In genomic region chr1:181148636-181149035, GRCh38 we compare ENCODE assay signal across 17 cellular contexts.
DNase-seq lines count a peak whose midpoint lies in the region; ATAC-seq and TF ChIP-seq lines count a peak whose summit lies in the region.
"Had no signal": no experiment of that assay in that cellular context is flagged by ENCODE, and none has a peak within 500 bp of the region (broad histone marks: within the 10 kb centered on the region; RNA-seq: fewer than 3 reads in every experiment).

No MANE protein-coding gene starts in this region.

- H3K9me3 ChIP-seq in mammary epithelial cell (replicated peaks; ENCODE audit: insufficient read depth, low read length) (no peaks in the 10 kb centered on the region), psoas muscle (no peaks in the 10 kb centered on the region), colonic mucosa (no peaks in the 10 kb centered on the region)
- H3K9me3 ChIP-seq: Caco-2, gastroesophageal sphincter had no signal

- H3K4me1 ChIP-seq in mammary epithelial cell (ENCODE audit: insufficient read depth, low read length) (peaks cover 12% of the 10 kb centered on the region), psoas muscle (peaks cover 53% of the 10 kb centered on the region), colonic mucosa (no peaks in the 10 kb centered on the region)
- H3K4me1 ChIP-seq: Caco-2 had no signal

- H2AFZ ChIP-seq in mammary epithelial cell (ENCODE audit: low read depth, low read length): peak overlapping the region; percentile 35
- H2AFZ ChIP-seq: GM23248 had no signal

- peaks cover 57% of the 10 kb centered on the region for H3K4me1 Mint-ChIP-seq in activated T-cell treated with anti-CD3 and anti-CD28 coated beads, Interleukin-2, amount 50 U/mL, for 24 hours (ENCODE audit: low read depth)

- intact Hi-C loops in mammary epithelial cell (cut with micrococcal nuclease): loop anchor here (10.0 kb wide), 1 partner anchor 514 kb away; the partner anchor contains the start of gene XPR1
- intact Hi-C loops in psoas muscle (cut with DNase I): no loop called here
- intact Hi-C loops in colonic mucosa (cut with DNase I): loop anchor here (10.0 kb wide), 1 partner anchor 194 kb away; no protein-coding TSS in a partner anchor

- CTCF ChIA-PET in mammary epithelial cell (lab: Charles Lee; ENCODE audit: low non-redundant PET): no interaction called here

- H3K36me3 ChIP-seq in mammary epithelial cell (ENCODE audit: insufficient read depth, low read length) (no peaks in the 10 kb centered on the region), psoas muscle (ENCODE audit: insufficient read depth in 1 of 2, low read depth in 1 of 2) (no peaks in the 10 kb centered on the region), colonic mucosa (no peaks in the 10 kb centered on the region)
- H3K36me3 ChIP-seq: gastroesophageal sphincter had no signal

- dilution Hi-C loops in mammary epithelial cell (cut with HindIII; ENCODE audit: low sequenced_read_pairs): no loop called here

- H4K20me1 ChIP-seq in mammary epithelial cell (ENCODE audit: insufficient read depth, low read length): no peaks in the 10 kb centered on the region

- no peak for ATAC-seq in psoas muscle
- no peak for ATAC-seq in HG03095 (IDR thresholded peaks at IDR 0.05; ENCODE audit: unreplicated experiment)
- ATAC-seq: gastroesophageal sphincter had no signal

- in situ Hi-C loops in mammary epithelial cell (cut with MboI; ENCODE audit: low sequenced_read_pairs in 2 of 2): loop anchor here in 1 of 2 donors (25.0 kb wide), 1 partner anchor 511 kb away; the partner anchor contains the start of gene XPR1

- H3K4me3 ChIP-seq in HL-60 (replicated peaks; ENCODE audit: insufficient read depth, low read length): no peak overlapping the region
- no peak overlapping the region for H3K4me3 ChIP-seq in mammary epithelial cell (replicated peaks in 1 of 3; ENCODE audit: insufficient read depth in 1 of 3, low read depth in 2 of 3, low read length in 3 of 3)
- H3K4me3 ChIP-seq in psoas muscle: no peak overlapping the region
- no peak overlapping the region for H3K4me3 ChIP-seq in colonic mucosa
- H3K4me3 ChIP-seq: gastroesophageal sphincter, GM23248 had no signal

- H3K27me3 ChIP-seq in HL-60 (ENCODE audit: insufficient read depth, poor library complexity, severe bottlenecking) (no peaks in the 10 kb centered on the region), mammary epithelial cell (ENCODE audit: insufficient read depth, low read length) (no peaks in the 10 kb centered on the region), psoas muscle (ENCODE audit: insufficient read depth in 3 of 3, low read length in 2 of 3) (no peaks in the 10 kb centered on the region), colonic mucosa (no peaks in the 10 kb centered on the region)
- H3K27me3 ChIP-seq: gastroesophageal sphincter had no signal

- no peaks in the 10 kb centered on the region for H3K79me2 ChIP-seq in mammary epithelial cell (ENCODE audit: insufficient read depth, low read length)

- no peak for TF ChIP-seq CTCF in HL-60 (IDR thresholded peaks at IDR 0.05; ENCODE audit: insufficient read depth, low read length)
- TF ChIP-seq CTCF in mammary epithelial cell (conservative IDR thresholded peaks at IDR 0.05 in 1 of 2, IDR thresholded peaks at IDR 0.05 in 1 of 2; ENCODE audit: extremely low read depth in 1 of 2, insufficient read depth in 1 of 2, low read depth in 1 of 2, low read length in 2 of 2): no peak
- no peak for TF ChIP-seq CTCF in psoas muscle (IDR thresholded peaks at IDR 0.05)
- TF ChIP-seq CTCF in colonic mucosa (IDR thresholded peaks at IDR 0.05): no peak

- H3K27ac ChIP-seq in HL-60 (replicated peaks): peak overlapping the region; percentile 62
- no peak overlapping the region for H3K27ac ChIP-seq in mammary epithelial cell (ENCODE audit: insufficient read depth, low read depth, low read length)
- peak overlapping the region; percentile 96 for H3K27ac ChIP-seq in psoas muscle
- no peak overlapping the region for H3K27ac ChIP-seq in colonic mucosa
- H3K27ac ChIP-seq: gastroesophageal sphincter, GM23248 had no signal

- H3K4me3 Mint-ChIP-seq in activated T-cell treated with anti-CD3 and anti-CD28 coated beads, Interleukin-2, amount 50 U/mL, for 24 hours: no peak overlapping the region
- H3K4me3 Mint-ChIP-seq: neural crest cell had no signal

- H3K27me3 Mint-ChIP-seq in activated T-cell treated with anti-CD3 and anti-CD28 coated beads, Interleukin-2, amount 50 U/mL, for 24 hours: no peaks in the 10 kb centered on the region
- H3K27me3 Mint-ChIP-seq: memory B cell, T-helper 17 cell had no signal

- peak overlapping the region; percentile 10 for H3K4me2 ChIP-seq in mammary epithelial cell (ENCODE audit: insufficient read depth, low read depth, low read length)

- WGBS in mammary epithelial cell (ENCODE audit: low coverage, missing lambda C conversion rate): 27% methylated on average over 3 of the region's 3 CpGs
- 53 to 78% (median 58%) methylated on average over 3 of the region's 3 CpGs for WGBS in psoas muscle, 3 donors

- no peaks in the 10 kb centered on the region for H3K9me3 Mint-ChIP-seq in activated T-cell treated with anti-CD3 and anti-CD28 coated beads, Interleukin-2, amount 50 U/mL, for 24 hours
- H3K9me3 Mint-ChIP-seq: memory B cell, neural crest cell had no signal

- no peak for DNase-seq in activated T-cell treated with anti-CD3 and anti-CD28 coated beads, Interleukin-2, amount 50 U/mL, for 24 hours
- no peak for DNase-seq in activated T-cell treated with anti-CD3 and anti-CD28 coated beads, Interleukin-2, amount 50 U/mL, for 1 hour
- DNase-seq in HL-60 (ENCODE audit: low read depth in 1 of 2, low spot score in 1 of 2) (no peak), mammary epithelial cell (peak; percentile 62), psoas muscle (no peak), colonic mucosa (no peak), NCI-H345 (lab: John Stamatoyannopoulos, UW) (no peak)
- DNase-seq: activated T-cell treated with anti-CD3 and anti-CD28 coated beads, Interleukin-2, amount 50 U/mL, for 48 hours; Caco-2; GM23248; NCI-H1417 treated with DMSO at 0.1 percent for 48 hours; stimulated activated CD4-positive, alpha-beta T cell treated with anti-CD3 and anti-CD28 coated beads, Interleukin-1b, Interleukin-23, amount 100 ng/mL, for 48 hours; T-helper 17 cell had no signal

- H3K36me3 Mint-ChIP-seq in activated T-cell treated with anti-CD3 and anti-CD28 coated beads, Interleukin-2, amount 50 U/mL, for 24 hours (ENCODE audit: low read depth): no peaks in the 10 kb centered on the region
- H3K36me3 Mint-ChIP-seq: memory B cell had no signal

- H3K27ac Mint-ChIP-seq in activated T-cell treated with anti-CD3 and anti-CD28 coated beads, Interleukin-2, amount 50 U/mL, for 24 hours: peak overlapping the region; percentile 92

- H3K9ac ChIP-seq in mammary epithelial cell (ENCODE audit: insufficient read depth, low read length) (no peak overlapping the region), colonic mucosa (ENCODE audit: low read depth in 2 of 2, low read length in 2 of 2) (no peak overlapping the region)
- H3K9ac ChIP-seq: GM23248 had no signal

- BruUV-seq in mammary epithelial cell (replicated peaks; lab: Mats Ljungman, UMichigan): no TSS peak

Comparison
In these comparisons a context has a peak if more than half of its experiments do, and no peak if none do; other contexts are left out.
1. H3K27ac ChIP-seq: peak in HL-60 (single experiment) and psoas muscle (single experiment); none in mammary epithelial cell (single experiment) and colonic mucosa (single experiment).
2. intact Hi-C loops: an anchor here in mammary epithelial cell (10.0 kb wide) and colonic mucosa (10.0 kb wide); none called in psoas muscle.